In genomic region chr17:81580481-81580880, GRCh38 we compare ENCODE assay signal across 18 cellular contexts. TPM values are rescaled to one million over a fixed set of nuclear protein-coding genes. Genes with fewer than 3 reads are reported as not detected.
A peak's percentile ranks its signal among the peaks of the same experiment; 100 is the strongest.
DNase-seq lines count a peak whose midpoint lies in the region; TF ChIP-seq lines count a peak whose summit lies in the region.
"Had no signal": no experiment of that assay in that cellular context is flagged by ENCODE, and none has a peak within 500 bp of the region (broad histone marks: within the 10 kb centered on the region; RNA-seq: fewer than 3 reads in every experiment).

No MANE protein-coding gene starts in this region.

- H3K4me3 Mint-ChIP-seq in activated CD4-positive, alpha-beta T cell treated with anti-CD3 and anti-CD28 coated beads, Interleukin-2, amount 10 ng/mL, durations not matched to agents 7 days and 5 days = no peak overlapping the region
- H3K4me3 Mint-ChIP-seq in activated CD4-positive, alpha-beta T cell treated with anti-CD3 and anti-CD28 coated beads, Interleukin-2, amount 10 ng/mL, durations not matched to agents 24 days and 14 days = no peak overlapping the region
- no peak overlapping the region for H3K4me3 Mint-ChIP-seq in activated T-helper 1 cell treated with anti-CD3 and anti-CD28 coated beads, Interleukin-12 subunit alpha, Interleukin-12 subunit beta, Interleukin-2, Interleukin-4 antibody, amounts not matched to agents 30 ng/mL and 10 ng/mL and 1 ng/mL, durations not matched to agents 14 hours and 24 hours and 36 hours
- H3K4me3 Mint-ChIP-seq: T-cell had no signal

- H3K9me3 Mint-ChIP-seq in activated CD4-positive, alpha-beta T cell treated with anti-CD3 and anti-CD28 coated beads, Interleukin-2, amount 10 ng/mL, durations not matched to agents 7 days and 5 days = no peaks in the 10 kb centered on the region
- no peaks in the 10 kb centered on the region for H3K9me3 Mint-ChIP-seq in activated CD4-positive, alpha-beta T cell treated with anti-CD3 and anti-CD28 coated beads, Interleukin-2, amount 10 ng/mL, durations not matched to agents 24 days and 14 days
- no peaks in the 10 kb centered on the region for H3K9me3 Mint-ChIP-seq in activated T-helper 1 cell treated with anti-CD3 and anti-CD28 coated beads, Interleukin-12 subunit alpha, Interleukin-12 subunit beta, Interleukin-2, Interleukin-4 antibody, amounts not matched to agents 30 ng/mL and 10 ng/mL and 1 ng/mL, durations not matched to agents 14 hours and 24 hours and 36 hours
- H3K9me3 Mint-ChIP-seq: T-cell had no signal

- peak overlapping the region; percentile 55 for H3K27ac Mint-ChIP-seq in activated CD4-positive, alpha-beta T cell treated with anti-CD3 and anti-CD28 coated beads, Interleukin-2, amount 10 ng/mL, durations not matched to agents 7 days and 5 days
- no peak overlapping the region for H3K27ac Mint-ChIP-seq in activated CD4-positive, alpha-beta T cell treated with anti-CD3 and anti-CD28 coated beads, Interleukin-2, amount 10 ng/mL, durations not matched to agents 24 days and 14 days
- H3K27ac Mint-ChIP-seq in activated T-helper 1 cell treated with anti-CD3 and anti-CD28 coated beads, Interleukin-12 subunit alpha, Interleukin-12 subunit beta, Interleukin-2, Interleukin-4 antibody, amounts not matched to agents 30 ng/mL and 10 ng/mL and 1 ng/mL, durations not matched to agents 14 hours and 24 hours and 36 hours = peak overlapping the region; percentile 70
- H3K27ac Mint-ChIP-seq: T-cell had no signal

- peaks cover 8% of the 10 kb centered on the region for H3K4me1 ChIP-seq in A673 (ENCODE audit: insufficient read depth, low read length, poor library complexity, severe bottlenecking)
- peaks cover 76% of the 10 kb centered on the region for H3K4me1 ChIP-seq in mesodermal cell (ENCODE audit: control insufficient read depth, insufficient read depth, low read length, poor library complexity, severe bottlenecking)
- H3K4me1 ChIP-seq: uterus had no signal

- H3K4me3 ChIP-seq in A673 (ENCODE audit: low read depth, low read length, poor library complexity, severe bottlenecking) = no peak overlapping the region
- H3K4me3 ChIP-seq in mesodermal cell (ENCODE audit: extremely low read depth, insufficient read depth, low read length, poor library complexity, severe bottlenecking) = no peak overlapping the region
- H3K4me3 ChIP-seq: uterus had no signal

- H3K36me3 Mint-ChIP-seq in activated CD4-positive, alpha-beta T cell treated with anti-CD3 and anti-CD28 coated beads, Interleukin-2, amount 10 ng/mL, durations not matched to agents 7 days and 5 days (ENCODE audit: low read depth) = peaks cover 22% of the 10 kb centered on the region
- peaks cover 49% of the 10 kb centered on the region for H3K36me3 Mint-ChIP-seq in activated CD4-positive, alpha-beta T cell treated with anti-CD3 and anti-CD28 coated beads, Interleukin-2, amount 10 ng/mL, durations not matched to agents 24 days and 14 days (ENCODE audit: low read depth)
- H3K36me3 Mint-ChIP-seq in activated T-helper 1 cell treated with anti-CD3 and anti-CD28 coated beads, Interleukin-12 subunit alpha, Interleukin-12 subunit beta, Interleukin-2, Interleukin-4 antibody, amounts not matched to agents 30 ng/mL and 10 ng/mL and 1 ng/mL, durations not matched to agents 14 hours and 24 hours and 36 hours (ENCODE audit: low read depth) = peaks cover 37% of the 10 kb centered on the region

- H3K9me3 ChIP-seq in A673 (ENCODE audit: low read depth, low read length, poor library complexity, severe bottlenecking) = no peaks in the 10 kb centered on the region
- no peaks in the 10 kb centered on the region for H3K9me3 ChIP-seq in mesodermal cell (ENCODE audit: control insufficient read depth, low read length)
- H3K9me3 ChIP-seq: uterus had no signal

- BruUV-seq in A673 (replicated peaks; lab: Mats Ljungman, UMichigan) = no TSS peak

- H3K4me1 Mint-ChIP-seq in activated CD4-positive, alpha-beta T cell treated with anti-CD3 and anti-CD28 coated beads, Interleukin-2, amount 10 ng/mL, durations not matched to agents 7 days and 5 days = peaks cover 8% of the 10 kb centered on the region
- H3K4me1 Mint-ChIP-seq in activated CD4-positive, alpha-beta T cell treated with anti-CD3 and anti-CD28 coated beads, Interleukin-2, amount 10 ng/mL, durations not matched to agents 24 days and 14 days = peaks cover 10% of the 10 kb centered on the region
- H3K4me1 Mint-ChIP-seq in activated T-helper 1 cell treated with anti-CD3 and anti-CD28 coated beads, Interleukin-12 subunit alpha, Interleukin-12 subunit beta, Interleukin-2, Interleukin-4 antibody, amounts not matched to agents 30 ng/mL and 10 ng/mL and 1 ng/mL, durations not matched to agents 14 hours and 24 hours and 36 hours (ENCODE audit: low read depth) = peaks cover 7% of the 10 kb centered on the region

- DNase-seq in activated CD4-positive, alpha-beta T cell treated with anti-CD3 and anti-CD28 coated beads, Interleukin-2, amount 10 ng/mL, durations not matched to agents 7 days and 5 days = no peak
- DNase-seq in activated CD4-positive, alpha-beta T cell treated with anti-CD3 and anti-CD28 coated beads, Interleukin-2, amount 10 ng/mL, durations not matched to agents 24 days and 14 days = no peak
- DNase-seq in A673 (ENCODE audit: low spot score) (no peak), NOMO-1 treated with DMSO at 0.1 percent for 48 hours (lab: John Stamatoyannopoulos, UW; ENCODE audit: unreplicated experiment) (no peak), SW480 (ENCODE audit: low spot score) (no peak), NCI-H69 (lab: John Stamatoyannopoulos, UW) (no peak)
- DNase-seq in activated T-helper 1 cell treated with anti-CD3 and anti-CD28 coated beads, Interleukin-12 subunit alpha, Interleukin-12 subunit beta, Interleukin-2, Interleukin-4 antibody, amounts not matched to agents 30 ng/mL and 10 ng/mL and 1 ng/mL, durations not matched to agents 14 hours and 24 hours and 36 hours (ENCODE audit: low spot score) = no peak
- DNase-seq: activated CD8-positive, alpha-beta memory T cell treated with anti-CD3 and anti-CD28 coated beads, Interleukin-2, amount 50 U/mL, for 4 hours; activated gamma-delta T cell; effector memory CD4-positive, alpha-beta T cell; glutamatergic neuron; NCI-H1417 treated with DMSO at 0.1 percent for 48 hours; NCI-H524; SIG-M5; T-cell; uterus had no signal

- intact Hi-C loops in activated CD4-positive, alpha-beta T cell treated with anti-CD3 and anti-CD28 coated beads, Interleukin-2, amount 10 ng/mL, durations not matched to agents 24 days and 14 days (cut with micrococcal nuclease) = no loop called here
- intact Hi-C loops in A673 (cut with micrococcal nuclease; ENCODE audit: unreplicated experiment) = no loop called here
- intact Hi-C loops in activated T-helper 1 cell treated with anti-CD3 and anti-CD28 coated beads, Interleukin-12 subunit alpha, Interleukin-12 subunit beta, Interleukin-2, Interleukin-4 antibody, amounts not matched to agents 30 ng/mL and 10 ng/mL and 1 ng/mL, durations not matched to agents 14 hours and 24 hours and 36 hours (cut with micrococcal nuclease) = no loop called here

- POLR2A ChIA-PET in activated CD4-positive, alpha-beta T cell treated with anti-CD3 and anti-CD28 coated beads, Interleukin-2, amount 10 ng/mL, durations not matched to agents 7 days and 5 days (lab: Charles Lee) = no interaction called here
- POLR2A ChIA-PET in A673 (lab: Charles Lee; ENCODE audit: low non-redundant PET) = interaction anchor here (0.6 kb wide), 1 partner anchor 528 kb away, joined by 5 read pairs; no protein-coding TSS in a partner anchor

- H3K27ac ChIP-seq in A673 (ENCODE audit: low read depth, low read length, poor library complexity, severe bottlenecking) (peak overlapping the region; percentile 37), mesodermal cell (ENCODE audit: low read depth, low read length, severe bottlenecking) (peak overlapping the region; percentile 5)
- H3K27ac ChIP-seq: uterus had no signal

- H3K36me3 ChIP-seq in A673 (ENCODE audit: insufficient read depth, low read length, poor library complexity, severe bottlenecking) (peaks cover 58% of the 10 kb centered on the region), mesodermal cell (ENCODE audit: control insufficient read depth, insufficient read depth, low read length) (peaks cover 79% of the 10 kb centered on the region)
- H3K36me3 ChIP-seq: uterus had no signal

- no peak for TF ChIP-seq CTCF in A673 (conservative IDR thresholded peaks at IDR 0.05; ENCODE audit: low read depth, low read length)

- no peaks in the 10 kb centered on the region for H3K27me3 ChIP-seq in A673 (replicated peaks; ENCODE audit: insufficient read depth, low read depth, low read length, poor library complexity)
- H3K27me3 ChIP-seq: uterus had no signal

- no peaks in the 10 kb centered on the region for H3K27me3 Mint-ChIP-seq in activated CD4-positive, alpha-beta T cell treated with anti-CD3 and anti-CD28 coated beads, Interleukin-2, amount 10 ng/mL, durations not matched to agents 7 days and 5 days
- H3K27me3 Mint-ChIP-seq in activated CD4-positive, alpha-beta T cell treated with anti-CD3 and anti-CD28 coated beads, Interleukin-2, amount 10 ng/mL, durations not matched to agents 24 days and 14 days = no peaks in the 10 kb centered on the region
- H3K27me3 Mint-ChIP-seq in activated T-helper 1 cell treated with anti-CD3 and anti-CD28 coated beads, Interleukin-12 subunit alpha, Interleukin-12 subunit beta, Interleukin-2, Interleukin-4 antibody, amounts not matched to agents 30 ng/mL and 10 ng/mL and 1 ng/mL, durations not matched to agents 14 hours and 24 hours and 36 hours (ENCODE audit: insufficient read depth) = no peaks in the 10 kb centered on the region
- H3K27me3 Mint-ChIP-seq: T-cell had no signal

- WGBS in mesodermal cell (ENCODE audit: insufficient coverage in 2 of 2), 2 experiments = 95 to 98% methylated on average over 6 of the region's 6 CpGs

- CTCF ChIA-PET in activated CD4-positive, alpha-beta T cell treated with anti-CD3 and anti-CD28 coated beads, Interleukin-2, amount 10 ng/mL, durations not matched to agents 7 days and 5 days (lab: Charles Lee) = interaction anchor here (1.4 to 2.0 kb wide), 2 partner anchors 14 to 19 kb away, joined by 3 to 6 read pairs; no protein-coding TSS in a partner anchor
- CTCF ChIA-PET in A673 (lab: Charles Lee) = no interaction called here

RNA-seq across cellular contexts. Expression of gene FAAP100, which starts 28.3 kb away (rescaled TPM):
- total RNA-seq in activated CD4-positive, alpha-beta T cell treated with anti-CD3 and anti-CD28 coated beads, Interleukin-2, amount 10 ng/mL, durations not matched to agents 7 days and 5 days = 10 to 100 TPM; 30.8 to 42.1 TPM
- 72.2 and 76.5 TPM in 2 replicates for total RNA-seq in activated CD4-positive, alpha-beta T cell treated with anti-CD3 and anti-CD28 coated beads, Interleukin-2, amount 10 ng/mL, durations not matched to agents 24 days and 14 days
- total RNA-seq in A673 (2021) = 49.4 and 49.5 TPM in 2 replicates
- 69.2 and 69.5 TPM in 2 replicates for total RNA-seq in activated T-helper 1 cell treated with anti-CD3 and anti-CD28 coated beads, Interleukin-12 subunit alpha, Interleukin-12 subunit beta, Interleukin-2, Interleukin-4 antibody, amounts not matched to agents 30 ng/mL and 10 ng/mL and 1 ng/mL, durations not matched to agents 14 hours and 24 hours and 36 hours
- polyA plus RNA-seq in mesodermal cell (2013, experiment 1 of 2) = 19.1 TPM
- 15.6 TPM for polyA plus RNA-seq in mesodermal cell (2013, experiment 2 of 2)

RNA-seq across cellular contexts. Expression of gene FSCN2, which starts 52.3 kb away (rescaled TPM):
- under 1 TPM; 0.22 to 0.33 TPM for total RNA-seq in activated CD4-positive, alpha-beta T cell treated with anti-CD3 and anti-CD28 coated beads, Interleukin-2, amount 10 ng/mL, durations not matched to agents 7 days and 5 days
- 0.26 and 0.51 TPM in 2 replicates for total RNA-seq in activated CD4-positive, alpha-beta T cell treated with anti-CD3 and anti-CD28 coated beads, Interleukin-2, amount 10 ng/mL, durations not matched to agents 24 days and 14 days
- total RNA-seq in A673 (2021) = 0.26 and 0.31 TPM in 2 replicates
- total RNA-seq in activated T-helper 1 cell treated with anti-CD3 and anti-CD28 coated beads, Interleukin-12 subunit alpha, Interleukin-12 subunit beta, Interleukin-2, Interleukin-4 antibody, amounts not matched to agents 30 ng/mL and 10 ng/mL and 1 ng/mL, durations not matched to agents 14 hours and 24 hours and 36 hours = 0.52 and 0.64 TPM in 2 replicates
- polyA plus RNA-seq in mesodermal cell (2013, experiment 1 of 2) = 0.29 TPM
- polyA plus RNA-seq in mesodermal cell (2013, experiment 2 of 2) = 0.20 TPM

RNA-seq across cellular contexts. Expression of gene NPLOC4, which starts 56.4 kb away (rescaled TPM):
- total RNA-seq in activated CD4-positive, alpha-beta T cell treated with anti-CD3 and anti-CD28 coated beads, Interleukin-2, amount 10 ng/mL, durations not matched to agents 7 days and 5 days = 10 to 100 TPM; 91.3 to 98.2 TPM
- 142 and 147 TPM in 2 replicates for total RNA-seq in activated CD4-positive, alpha-beta T cell treated with anti-CD3 and anti-CD28 coated beads, Interleukin-2, amount 10 ng/mL, durations not matched to agents 24 days and 14 days
- total RNA-seq in A673 (2021) = 188 and 195 TPM in 2 replicates
- total RNA-seq in activated T-helper 1 cell treated with anti-CD3 and anti-CD28 coated beads, Interleukin-12 subunit alpha, Interleukin-12 subunit beta, Interleukin-2, Interleukin-4 antibody, amounts not matched to agents 30 ng/mL and 10 ng/mL and 1 ng/mL, durations not matched to agents 14 hours and 24 hours and 36 hours = 138 and 157 TPM in 2 replicates
- polyA plus RNA-seq in mesodermal cell (2013, experiment 1 of 2) = 62.2 TPM
- polyA plus RNA-seq in mesodermal cell (2013, experiment 2 of 2) = 57.3 TPM

RNA-seq across cellular contexts. Expression of gene TSPAN10, which starts 56.5 kb away (rescaled TPM):
- under 1 TPM; 0.75 to 0.89 TPM for total RNA-seq in activated CD4-positive, alpha-beta T cell treated with anti-CD3 and anti-CD28 coated beads, Interleukin-2, amount 10 ng/mL, durations not matched to agents 7 days and 5 days
- total RNA-seq in activated CD4-positive, alpha-beta T cell treated with anti-CD3 and anti-CD28 coated beads, Interleukin-2, amount 10 ng/mL, durations not matched to agents 24 days and 14 days = 0.14 and 0.37 TPM in 2 replicates
- 0.74 and 1.1 TPM in 2 replicates for total RNA-seq in A673 (2021)
- total RNA-seq in activated T-helper 1 cell treated with anti-CD3 and anti-CD28 coated beads, Interleukin-12 subunit alpha, Interleukin-12 subunit beta, Interleukin-2, Interleukin-4 antibody, amounts not matched to agents 30 ng/mL and 10 ng/mL and 1 ng/mL, durations not matched to agents 14 hours and 24 hours and 36 hours = 0.21 and 0.66 TPM in 2 replicates
- 2.4 TPM for polyA plus RNA-seq in mesodermal cell (2013, experiment 1 of 2)
- polyA plus RNA-seq in mesodermal cell (2013, experiment 2 of 2) = 2.1 TPM
- polyA plus RNA-seq: neural cell had no signal
